20 cellular contexts compared by ENCODE assay signal in genomic region chrX:134792077-134792476, GRCh38.
"Had no signal": no experiment of that assay in that cellular context is flagged by ENCODE, and none has a peak within 500 bp of the region (broad histone marks: within the 10 kb centered on the region; RNA-seq: fewer than 3 reads in every experiment).

No MANE protein-coding gene starts in this region.

- H3K4me1 ChIP-seq: lower lobe of right lung had no signal

- H3K27me3 Mint-ChIP-seq: activated naive CD4-positive, alpha-beta T cell treated with anti-CD3 and anti-CD28 coated beads, Interleukin-2, amount 10 ng/mL, durations not matched to agents 7 days and 5 days; activated naive CD8-positive, alpha-beta T cell treated with anti-CD3 and anti-CD28 coated beads, Interleukin-2, amount 50 U/mL, for 24 hours; brain; naive thymus-derived CD4-positive, alpha-beta T cell; stimulated activated naive B cell treated with anti-CD40 and anti-IgM and Interleukin-4, amounts not matched to agents 10 μg/mL and 1 μg/mL and 100 μg/mL, for 72 hours had no signal

- H3K36me3 ChIP-seq: thoracic aorta had no signal

- H3K4me3 Mint-ChIP-seq: activated naive CD4-positive, alpha-beta T cell treated with anti-CD3 and anti-CD28 coated beads, Interleukin-2, amount 10 ng/mL, durations not matched to agents 7 days and 5 days; activated naive CD8-positive, alpha-beta T cell treated with anti-CD3 and anti-CD28 coated beads, Interleukin-2, amount 50 U/mL, for 24 hours; brain; naive thymus-derived CD4-positive, alpha-beta T cell; neural crest cell; stimulated activated naive B cell treated with anti-CD40 and anti-IgM and Interleukin-4, amounts not matched to agents 10 μg/mL and 1 μg/mL and 100 μg/mL, for 72 hours; WTC11 had no signal

- DNase-seq: activated CD4-positive, alpha-beta T cell treated with anti-CD3 and anti-CD28 coated beads, Interleukin-2, amount 50 U/mL, for 48 hours; activated effector memory CD4-positive, alpha-beta T cell treated with anti-CD3 and anti-CD28 coated beads, Interleukin-2, amount 50 U/mL, for 16 hours; activated naive CD4-positive, alpha-beta T cell treated with anti-CD3 and anti-CD28 coated beads, Interleukin-2, amount 10 ng/mL, durations not matched to agents 7 days and 5 days; activated naive CD8-positive, alpha-beta T cell treated with anti-CD3 and anti-CD28 coated beads, Interleukin-2, amount 50 U/mL, for 24 hours; activated T-cell treated with anti-CD3 and anti-CD28 coated beads, Interleukin-2, amount 50 U/mL, for 48 hours; heart left ventricle; lower lobe of right lung; naive thymus-derived CD4-positive, alpha-beta T cell; occipital lobe; posterior cingulate gyrus; small intestine; stimulated activated naive B cell treated with anti-CD40 and anti-IgM and Interleukin-4, amounts not matched to agents 10 μg/mL and 1 μg/mL and 100 μg/mL, for 72 hours; T-helper 9 cell; upper lobe of right lung had no signal

- H3K27me3 ChIP-seq: upper lobe of right lung had no signal

- H3K27ac ChIP-seq: epithelial cell of prostate, heart left ventricle, lower lobe of right lung, thoracic aorta, upper lobe of right lung had no signal

- H3K9me3 ChIP-seq: heart left ventricle, lower lobe of right lung, thoracic aorta, upper lobe of right lung had no signal

- H3K27ac Mint-ChIP-seq: activated naive CD8-positive, alpha-beta T cell treated with anti-CD3 and anti-CD28 coated beads, Interleukin-2, amount 50 U/mL, for 24 hours; brain; stimulated activated naive B cell treated with anti-CD40 and anti-IgM and Interleukin-4, amounts not matched to agents 10 μg/mL and 1 μg/mL and 100 μg/mL, for 72 hours; WTC11 had no signal

- ATAC-seq: activated naive CD8-positive, alpha-beta T cell treated with anti-CD3 and anti-CD28 coated beads, Interleukin-2, amount 50 U/mL, for 24 hours; heart left ventricle; lower lobe of right lung; naive thymus-derived CD4-positive, alpha-beta T cell; sciatic nerve; stimulated activated naive B cell treated with anti-CD40 and anti-IgM and Interleukin-4, amounts not matched to agents 10 μg/mL and 1 μg/mL and 100 μg/mL, for 72 hours; upper lobe of right lung; WTC11 had no signal

- H3K4me3 ChIP-seq: heart left ventricle, lower lobe of right lung, thoracic aorta, upper lobe of right lung had no signal

- H3K9me3 Mint-ChIP-seq: activated naive CD4-positive, alpha-beta T cell treated with anti-CD3 and anti-CD28 coated beads, Interleukin-2, amount 10 ng/mL, durations not matched to agents 7 days and 5 days; activated naive CD8-positive, alpha-beta T cell treated with anti-CD3 and anti-CD28 coated beads, Interleukin-2, amount 50 U/mL, for 24 hours; stimulated activated naive B cell treated with anti-CD40 and anti-IgM and Interleukin-4, amounts not matched to agents 10 μg/mL and 1 μg/mL and 100 μg/mL, for 72 hours had no signal
